In the genomic region with DNA sequence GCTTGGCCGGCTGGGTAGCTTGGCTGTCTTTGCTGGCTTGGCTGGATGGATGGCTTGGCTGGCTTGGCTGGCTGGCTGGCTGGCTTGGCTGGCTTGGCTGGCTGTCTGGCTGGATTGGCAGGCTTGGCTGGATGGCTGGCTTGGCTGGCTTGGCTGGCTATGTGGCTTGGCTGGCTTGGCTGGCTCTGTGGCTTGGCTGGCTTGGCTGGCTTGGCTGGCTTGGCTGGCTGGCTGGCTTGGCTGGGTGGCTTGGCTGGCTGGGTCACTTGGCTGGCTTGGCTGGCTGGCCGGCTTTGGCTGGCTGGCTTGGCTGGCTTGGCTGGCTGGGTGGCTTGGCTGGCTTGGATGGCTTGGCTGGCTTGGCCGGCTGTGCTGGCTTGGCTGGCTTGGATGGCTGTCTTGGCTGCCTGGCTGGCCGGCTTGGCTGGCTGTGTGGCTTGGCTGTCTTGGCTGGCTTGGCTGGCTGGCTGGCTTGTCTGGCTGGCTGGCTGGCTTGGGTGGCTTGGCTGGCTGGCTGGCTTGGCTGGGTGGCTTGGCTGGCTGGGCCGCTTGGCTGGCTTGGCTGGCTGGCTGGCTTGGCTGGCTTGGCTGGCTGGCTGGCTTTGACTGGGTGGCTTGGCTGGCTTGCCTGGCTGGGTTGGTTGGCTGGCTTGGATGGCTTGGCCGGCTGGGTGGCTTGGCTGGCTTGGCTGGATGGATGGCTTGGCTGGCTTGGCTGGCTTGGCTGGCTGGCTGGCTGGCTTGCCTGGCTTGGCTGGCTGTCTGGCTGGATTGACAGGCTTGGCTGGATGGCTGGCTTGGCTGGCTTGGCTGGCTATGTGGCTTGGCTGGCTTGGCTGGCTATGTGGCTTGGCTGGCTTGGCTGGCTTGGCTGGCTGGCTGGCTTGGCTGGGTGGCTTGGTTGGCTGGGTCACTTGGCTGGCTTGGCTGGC, we compare ENCODE assay signal across 12 cellular contexts. TPM values are rescaled to one million over a fixed set of nuclear protein-coding genes. Genes with fewer than 3 reads are reported as not detected.
A peak's percentile ranks its signal among the peaks of the same experiment; 100 is the strongest.
DNase-seq lines count a peak whose midpoint lies in the region; ATAC-seq and TF ChIP-seq lines count a peak whose summit lies in the region.
"Not testable (repeated sequence)": the region's sequence is repeated elsewhere in the genome, so short reads cannot be mapped to it uniquely, and the experiment has no call there.
"Had no signal": no experiment of that assay in that cellular context is flagged by ENCODE, and none has a peak within 500 bp of the region (broad histone marks: within the 10 kb centered on the region; RNA-seq: fewer than 3 reads in every experiment).

No MANE protein-coding gene starts in this region.

- intact Hi-C loops in dorsolateral prefrontal cortex (cut with DNase I); left lung (cut with DNase I): not testable (repeated sequence)

- H3K4me1 Mint-ChIP-seq in progenitor cell of endocrine pancreas (ENCODE audit: low read depth) = not testable (repeated sequence)

- TF ChIP-seq CTCF in AG10803 (conservative IDR thresholded peaks at IDR 0.05; ENCODE audit: low read length); Peyer's patch (IDR thresholded peaks at IDR 0.05); dorsolateral prefrontal cortex (IDR thresholded peaks at IDR 0.05 in 54 of 56, conservative IDR thresholded peaks at IDR 0.05 in 2 of 56; ENCODE audit: low read depth in 1 of 56, partially characterized antibody in 56 of 56); left lung (IDR thresholded peaks at IDR 0.05); progenitor cell of endocrine pancreas (IDR thresholded peaks at IDR 0.05; ENCODE audit: unreplicated experiment): not testable (repeated sequence)

- not testable (repeated sequence) for H3K27me3 Mint-ChIP-seq in progenitor cell of endocrine pancreas

- not testable (repeated sequence) for H3K27ac ChIP-seq in Peyer's patch, dorsolateral prefrontal cortex, left lung

- H3K4me3 Mint-ChIP-seq in progenitor cell of endocrine pancreas (ENCODE audit: low read depth) = not testable (repeated sequence)

- H3K9me3 ChIP-seq in Peyer's patch = peaks cover 0 to 22% (median 5%) of the 10 kb centered on the region in 4 donors
- H3K9me3 ChIP-seq in left lung = not testable (repeated sequence)

- not testable (repeated sequence) for H3K27ac Mint-ChIP-seq in progenitor cell of endocrine pancreas

- not testable (repeated sequence) for ATAC-seq in left lung

- TF ChIP-seq POLR2A in Peyer's patch (IDR thresholded peaks at IDR 0.05) = not testable (repeated sequence)

- H3K9me3 Mint-ChIP-seq in progenitor cell of endocrine pancreas (ENCODE audit: low read depth) = not testable (repeated sequence)

- DNase-seq in AG10803 (ENCODE audit: low read depth) (peak; percentile 1), Peyer's patch (peak in 2 of 3 donors; percentile 49 to 80), activated gamma-delta T cell treated with Interleukin-2 at 50 U/mL for 16 hours (peak; percentile 46), dorsolateral prefrontal cortex (peak in 8 of 10 donors; percentile 35 to 93 (median 63)), left lung (peak; percentile 83 to 94), progenitor cell of endocrine pancreas (ENCODE audit: low spot score, unreplicated experiment) (peak; percentile 55)
- peak; percentile 30 to 36 for DNase-seq in activated CD4-positive, alpha-beta T cell treated with anti-CD3 and anti-CD28 coated beads, Interleukin-2, amount 50 U/mL, for 4 hours
- DNase-seq in stimulated activated CD8-positive, alpha-beta memory T cell treated with anti-CD3 and anti-CD28 coated beads, Interleukin-2, amount 100 ng/mL, for 1 hour (ENCODE audit: low read depth in 2 of 2) = peak; percentile 14 to 23

- H3K36me3 Mint-ChIP-seq in progenitor cell of endocrine pancreas (ENCODE audit: insufficient read depth) = not testable (repeated sequence)

- H3K27me3 ChIP-seq in Peyer's patch, dorsolateral prefrontal cortex, left lung: not testable (repeated sequence)

- not testable (repeated sequence) for H3K36me3 ChIP-seq in Peyer's patch, left lung

- not testable (repeated sequence) for H3K4me1 ChIP-seq in Peyer's patch, left lung

- H3K4me3 ChIP-seq in AG10803 (ENCODE audit: low read length); Peyer's patch; dorsolateral prefrontal cortex; left lung: not testable (repeated sequence)

RNA-seq across cellular contexts. Expression of gene TP53TG3B, which starts 22.8 kb away (rescaled TPM):
- not detected for total RNA-seq in Peyer's patch
- 1 to 10 TPM in 1 of 120 experiments, under 1 TPM in 7, not detected in 112; 0.30 to 1.3 (median 0.73) TPM for total RNA-seq in dorsolateral prefrontal cortex
- total RNA-seq in left lung = not detected
- not detected in 2 replicates for total RNA-seq in progenitor cell of endocrine pancreas
- total RNA-seq: activated T-helper 17 cell treated with anti-CD3 and anti-CD28 coated beads, Interleukin-2, amount 50 U/mL, for 72 hours; LHCN-M2; liver; suprapubic skin had no signal

RNA-seq across cellular contexts. Expression of gene TP53TG3E, which starts 33.8 kb away (rescaled TPM):
- total RNA-seq in Peyer's patch = not detected
- 1 to 10 TPM in 1 of 120 experiments, under 1 TPM in 11, not detected in 108; 0.20 to 1.1 (median 0.36) TPM for total RNA-seq in dorsolateral prefrontal cortex
- not detected for total RNA-seq in left lung
- not detected in 2 replicates for total RNA-seq in progenitor cell of endocrine pancreas
- total RNA-seq: activated T-helper 17 cell treated with anti-CD3 and anti-CD28 coated beads, Interleukin-2, amount 50 U/mL, for 72 hours; LHCN-M2; liver; suprapubic skin had no signal

Comparison
In these comparisons a context has a peak if more than half of its experiments do, and no peak if none do; other contexts are left out.
1. DNase-seq: peak in every context shown above with its lines; median percentile 88 in left lung; 64 in Peyer's patch; 63 in dorsolateral prefrontal cortex; 55 in progenitor cell of endocrine pancreas; 46 in activated gamma-delta T cell treated with Interleukin-2 at 50 U/mL for 16 hours; 33 in activated CD4-positive, alpha-beta T cell treated with anti-CD3 and anti-CD28 coated beads, Interleukin-2, amount 50 U/mL, for 4 hours; 18 in stimulated activated CD8-positive, alpha-beta memory T cell treated with anti-CD3 and anti-CD28 coated beads, Interleukin-2, amount 100 ng/mL, for 1 hour; 1 in AG10803.